In genomic region chr1:83932281-83932680, GRCh38 we compare ENCODE assay signal across 1 cellular context.
A peak's percentile ranks its signal among the peaks of the same experiment; 100 is the strongest.
TF ChIP-seq lines count a peak whose summit lies in the region.

No MANE protein-coding gene starts in this region.

TF ChIP-seq in K562, 482 proteins besides CTCF, POLR2A, EP300 and RAD21 (continued from another document and continues in another):
- TF ChIP-seq NR0B1 (IDR thresholded peaks at IDR 0.05; ENCODE audit: partially characterized antibody) (no peak), E2F6 (IDR thresholded peaks at IDR 0.05; ENCODE audit: borderline replicate concordance in 1 of 2, extremely low read depth in 1 of 2, insufficient read depth in 1 of 2, insufficient read length in 1 of 2, low read depth in 1 of 2, low read length in 1 of 2, poor library complexity in 1 of 2, severe bottlenecking in 1 of 2) (no peak), CAMTA2 (CRISPR knock-in tag; conservative IDR thresholded peaks at IDR 0.05) (no peak), SFPQ (IDR thresholded peaks at IDR 0.05; ENCODE audit: low read depth, low read length) (no peak), BRD4 (IDR thresholded peaks at IDR 0.05) (no peak), FOXA1 (IDR thresholded peaks at IDR 0.05; ENCODE audit: borderline replicate concordance) (no peak), DEAF1 (CRISPR knock-in tag; IDR thresholded peaks at IDR 0.05) (no peak), CHD1 (IDR thresholded peaks at IDR 0.05; ENCODE audit: low read length) (no peak), CREB1 (IDR thresholded peaks at IDR 0.05) (no peak), CREB1 (CRISPR knock-in tag; IDR thresholded peaks at IDR 0.05) (no peak), RCOR1 (IDR thresholded peaks at IDR 0.05; ENCODE audit: borderline replicate concordance in 1 of 2, low read depth in 2 of 2, low read length in 2 of 2) (peak in 1 of 2 experiments; percentile 63; a peak in 1 of 4 replicates), TCF15 (CRISPR knock-in tag; IDR thresholded peaks at IDR 0.05) (no peak), NFIC (IDR thresholded peaks at IDR 0.05) (0 out of 2 replicates have a peak, but pooled peaks have one; percentile 30), ELF1 (tag; IDR thresholded peaks at IDR 0.05) (no peak), HNRNPK (IDR thresholded peaks at IDR 0.05; ENCODE audit: low read depth, low read length, poor library complexity, severe bottlenecking) (no peak), VEZF1 (CRISPR knock-in tag; IDR thresholded peaks at IDR 0.05) (no peak), COPS2 (conservative IDR thresholded peaks at IDR 0.05) (no peak), MTA2 (IDR thresholded peaks at IDR 0.05; ENCODE audit: low read depth) (peak; percentile 63), ZNF449 (CRISPR knock-in tag; IDR thresholded peaks at IDR 0.05) (no peak), MGA (IDR thresholded peaks at IDR 0.05) (no peak), CCNT2 (IDR thresholded peaks at IDR 0.05; ENCODE audit: borderline replicate concordance, extremely low read depth, insufficient read length, low read depth, low read length) (peak; percentile 62), MAZ (CRISPR knock-in tag; conservative IDR thresholded peaks at IDR 0.05 in 1 of 2, IDR thresholded peaks at IDR 0.05 in 1 of 2) (no peak), TEAD4 (IDR thresholded peaks at IDR 0.05; ENCODE audit: low read length) (peak; percentile 72), TEAD4 (CRISPR knock-in tag; IDR thresholded peaks at IDR 0.05; ENCODE audit: borderline replicate concordance) (no peak), DNMT1 (IDR thresholded peaks at IDR 0.05) (no peak), FOXM1 (IDR thresholded peaks at IDR 0.05; ENCODE audit: low read depth) (no peak), FOXM1 (CRISPR knock-in tag; IDR thresholded peaks at IDR 0.05; ENCODE audit: low read depth) (no peak), ZBTB33 (CRISPR knock-in tag; IDR thresholded peaks at IDR 0.05) (no peak), E2F5 (CRISPR knock-in tag; IDR thresholded peaks at IDR 0.05) (no peak), SRSF7 (optimal IDR thresholded peaks at IDR 0.05; ENCODE audit: low read depth, low read length) (no peak), EWSR1 (IDR thresholded peaks at IDR 0.05; ENCODE audit: borderline replicate concordance, low read depth, partially characterized antibody) (no peak)
